Comparison of ENCODE assay signal across 1 cellular context in the genomic region with DNA sequence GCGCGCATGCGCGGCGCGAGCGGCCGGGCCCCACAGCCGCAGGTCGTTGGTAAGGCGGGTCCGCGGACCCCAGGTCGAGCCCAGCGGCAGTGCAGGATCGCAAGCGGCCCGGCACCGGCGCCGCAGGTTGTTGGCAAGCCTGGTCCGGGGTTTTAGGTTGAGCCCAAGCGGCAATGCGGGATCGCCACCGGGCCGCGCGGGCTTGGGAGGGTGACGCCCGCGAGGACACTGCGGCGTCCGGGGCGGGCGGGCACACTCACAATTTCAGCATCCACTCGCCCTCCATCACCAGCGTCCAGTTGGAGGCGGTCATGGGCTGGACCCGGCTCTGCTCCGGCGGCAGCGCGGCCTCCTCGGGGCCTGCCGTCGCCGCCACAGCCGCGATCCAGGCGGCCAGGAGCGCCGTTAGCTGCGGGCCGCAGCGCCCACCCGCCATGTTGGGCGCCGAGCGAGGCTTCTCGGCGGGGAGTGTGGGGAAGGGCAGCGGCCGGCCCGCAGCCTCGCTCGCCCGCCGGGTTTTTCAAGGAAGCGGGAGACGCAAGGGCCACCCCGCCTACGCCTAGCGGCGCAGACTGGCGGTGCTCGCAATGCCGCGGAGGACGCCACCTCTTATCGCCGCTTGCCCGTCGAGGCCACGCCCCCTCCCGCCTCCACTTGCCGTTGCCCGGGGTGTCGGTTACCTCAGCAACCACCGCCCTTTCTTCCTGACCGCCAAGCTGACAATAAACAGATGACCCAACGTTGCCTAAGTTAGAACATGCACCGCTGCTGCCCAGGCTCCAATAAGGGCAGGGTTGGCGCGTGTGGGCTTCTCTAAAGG.
A peak's percentile ranks its signal among the peaks of the same experiment; 100 is the strongest.
TF ChIP-seq lines count a peak whose summit lies in the region.

A gene with protein sequence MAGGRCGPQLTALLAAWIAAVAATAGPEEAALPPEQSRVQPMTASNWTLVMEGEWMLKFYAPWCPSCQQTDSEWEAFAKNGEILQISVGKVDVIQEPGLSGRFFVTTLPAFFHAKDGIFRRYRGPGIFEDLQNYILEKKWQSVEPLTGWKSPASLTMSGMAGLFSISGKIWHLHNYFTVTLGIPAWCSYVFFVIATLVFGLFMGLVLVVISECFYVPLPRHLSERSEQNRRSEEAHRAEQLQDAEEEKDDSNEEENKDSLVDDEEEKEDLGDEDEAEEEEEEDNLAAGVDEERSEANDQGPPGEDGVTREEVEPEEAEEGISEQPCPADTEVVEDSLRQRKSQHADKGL (minus strand): TSS at position 584 of the 820 bp plus-strand sequence. CDS start 148 bp downstream, at position 436.

TF ChIP-seq in HCT116, 20 proteins besides CTCF, POLR2A, EP300 and RAD21 (continued from another document):
- TF ChIP-seq, protein P1, sequence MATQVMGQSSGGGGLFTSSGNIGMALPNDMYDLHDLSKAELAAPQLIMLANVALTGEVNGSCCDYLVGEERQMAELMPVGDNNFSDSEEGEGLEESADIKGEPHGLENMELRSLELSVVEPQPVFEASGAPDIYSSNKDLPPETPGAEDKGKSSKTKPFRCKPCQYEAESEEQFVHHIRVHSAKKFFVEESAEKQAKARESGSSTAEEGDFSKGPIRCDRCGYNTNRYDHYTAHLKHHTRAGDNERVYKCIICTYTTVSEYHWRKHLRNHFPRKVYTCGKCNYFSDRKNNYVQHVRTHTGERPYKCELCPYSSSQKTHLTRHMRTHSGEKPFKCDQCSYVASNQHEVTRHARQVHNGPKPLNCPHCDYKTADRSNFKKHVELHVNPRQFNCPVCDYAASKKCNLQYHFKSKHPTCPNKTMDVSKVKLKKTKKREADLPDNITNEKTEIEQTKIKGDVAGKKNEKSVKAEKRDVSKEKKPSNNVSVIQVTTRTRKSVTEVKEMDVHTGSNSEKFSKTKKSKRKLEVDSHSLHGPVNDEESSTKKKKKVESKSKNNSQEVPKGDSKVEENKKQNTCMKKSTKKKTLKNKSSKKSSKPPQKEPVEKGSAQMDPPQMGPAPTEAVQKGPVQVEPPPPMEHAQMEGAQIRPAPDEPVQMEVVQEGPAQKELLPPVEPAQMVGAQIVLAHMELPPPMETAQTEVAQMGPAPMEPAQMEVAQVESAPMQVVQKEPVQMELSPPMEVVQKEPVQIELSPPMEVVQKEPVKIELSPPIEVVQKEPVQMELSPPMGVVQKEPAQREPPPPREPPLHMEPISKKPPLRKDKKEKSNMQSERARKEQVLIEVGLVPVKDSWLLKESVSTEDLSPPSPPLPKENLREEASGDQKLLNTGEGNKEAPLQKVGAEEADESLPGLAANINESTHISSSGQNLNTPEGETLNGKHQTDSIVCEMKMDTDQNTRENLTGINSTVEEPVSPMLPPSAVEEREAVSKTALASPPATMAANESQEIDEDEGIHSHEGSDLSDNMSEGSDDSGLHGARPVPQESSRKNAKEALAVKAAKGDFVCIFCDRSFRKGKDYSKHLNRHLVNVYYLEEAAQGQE (IDR thresholded peaks at IDR 0.05; ENCODE audit: low read depth), result no peak
- TF ChIP-seq, protein P2, sequence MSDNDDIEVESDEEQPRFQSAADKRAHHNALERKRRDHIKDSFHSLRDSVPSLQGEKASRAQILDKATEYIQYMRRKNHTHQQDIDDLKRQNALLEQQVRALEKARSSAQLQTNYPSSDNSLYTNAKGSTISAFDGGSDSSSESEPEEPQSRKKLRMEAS (IDR thresholded peaks at IDR 0.05), result peak; percentile 43; the same call in 1 of the 2 replicates
- TF ChIP-seq EGR1 (IDR thresholded peaks at IDR 0.05; ENCODE audit: low read depth) (peak; percentile 89), JUND (IDR thresholded peaks at IDR 0.05) (no peak), FOSL1 (IDR thresholded peaks at IDR 0.05; ENCODE audit: low read depth) (no peak)
